ENCODE assay signal across 12 cellular contexts in the genomic region with DNA sequence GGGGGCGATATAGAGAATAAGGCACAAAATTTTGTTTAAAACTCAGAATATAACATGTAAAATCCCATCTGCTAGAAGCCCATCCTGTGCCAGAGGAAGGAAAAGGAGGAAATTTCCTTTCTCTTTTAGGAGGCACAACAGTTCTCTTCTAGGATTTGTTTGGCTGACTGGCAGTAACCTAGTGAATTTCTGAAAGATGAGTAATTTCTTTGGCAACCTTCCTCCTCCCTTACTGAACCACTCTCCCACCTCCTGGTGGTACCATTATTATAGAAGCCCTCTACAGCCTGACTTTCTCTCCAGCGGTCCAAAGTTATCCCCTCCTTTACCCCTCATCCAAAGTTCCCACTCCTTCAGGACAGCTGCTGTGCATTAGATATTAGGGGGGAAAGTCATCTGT. TPM values are rescaled to one million over a fixed set of nuclear protein-coding genes. Genes with fewer than 3 reads are reported as not detected.
DNase-seq lines count a peak whose midpoint lies in the region; ATAC-seq and TF ChIP-seq lines count a peak whose summit lies in the region.
"Had no signal": no experiment of that assay in that cellular context is flagged by ENCODE, and none has a peak within 500 bp of the region (broad histone marks: within the 10 kb centered on the region; RNA-seq: fewer than 3 reads in every experiment).

No MANE protein-coding gene starts in this region.

- H3K9ac ChIP-seq in PC-3 (ENCODE audit: low read length): no peak overlapping the region

- no TSS peak for BruUV-seq in PC-3 (replicated peaks; lab: Mats Ljungman, UMichigan)

- no peak overlapping the region for H3K27ac ChIP-seq in PC-3 (ENCODE audit: low read length)
- H3K27ac ChIP-seq in epithelial cell of prostate: peak overlapping the region; percentile 4
- H3K27ac ChIP-seq in upper lobe of left lung: no peak overlapping the region
- H3K27ac ChIP-seq: SK-N-MC had no signal

- no peak overlapping the region for H2AFZ ChIP-seq in PC-3 (ENCODE audit: low read length)

- no peak overlapping the region for H3K4me2 ChIP-seq in PC-3 (ENCODE audit: low read length)

- H3K79me2 ChIP-seq in PC-3 (ENCODE audit: low read length): no peaks in the 10 kb centered on the region

- no peak overlapping the region for H3K4me3 Mint-ChIP-seq in osteocyte (ENCODE audit: unreplicated experiment)
- H3K4me3 Mint-ChIP-seq: central memory CD8-positive, alpha-beta T cell had no signal

- H3K4me1 ChIP-seq in PC-3 (ENCODE audit: insufficient read depth, low read length) (peaks cover 11% of the 10 kb centered on the region; the same call in 1 of the 2 replicates), upper lobe of left lung (peaks cover 0 to 5% (median 0%) of the 10 kb centered on the region in 4 donors)

- H3K27me3 ChIP-seq in PC-3 (ENCODE audit: low read length) (no peaks in the 10 kb centered on the region), upper lobe of left lung (no peaks in the 10 kb centered on the region)

- TF ChIP-seq CTCF in PC-3 (conservative IDR thresholded peaks at IDR 0.05; ENCODE audit: low read depth, low read length): no peak; the same call in 1 of the 2 replicates
- TF ChIP-seq CTCF in osteocyte (IDR thresholded peaks at IDR 0.05): peak; percentile 30
- TF ChIP-seq CTCF in upper lobe of left lung (IDR thresholded peaks at IDR 0.05): no peak

- no peaks in the 10 kb centered on the region for H3K9me3 Mint-ChIP-seq in osteocyte (ENCODE audit: unreplicated experiment)
- H3K9me3 Mint-ChIP-seq: central memory CD8-positive, alpha-beta T cell had no signal

- H3K36me3 Mint-ChIP-seq in osteocyte (ENCODE audit: unreplicated experiment): peaks cover 2% of the 10 kb centered on the region

- H3F3A ChIP-seq in PC-3 (ENCODE audit: low read length, unreplicated experiment): no peaks in the 10 kb centered on the region

- intact Hi-C loops in PC-3 (cut with micrococcal nuclease): loop anchor here (1.0 to 10.0 kb wide), 2 partner anchors 143 to 307 kb away; a partner anchor contains a TSS

- no peaks in the 10 kb centered on the region for H4K20me1 ChIP-seq in PC-3 (ENCODE audit: low read length)

- ATAC-seq in PC-3: peak; percentile 66
- ATAC-seq in GM19351 (IDR thresholded peaks at IDR 0.05; ENCODE audit: unreplicated experiment): no peak
- no peak for ATAC-seq in upper lobe of left lung (ENCODE audit: low FRiP score in 2 of 2)

- TF ChIP-seq EP300 in upper lobe of left lung (IDR thresholded peaks at IDR 0.05): no peak

- no peak for TF ChIP-seq POLR2A in upper lobe of left lung (IDR thresholded peaks at IDR 0.05)

- POLR2A ChIA-PET in PC-3 (lab: Charles Lee; ENCODE audit: unreplicated experiment): no interaction called here

- peaks cover 20% of the 10 kb centered on the region for H3K4me1 Mint-ChIP-seq in osteocyte (ENCODE audit: unreplicated experiment)
- H3K4me1 Mint-ChIP-seq: central memory CD8-positive, alpha-beta T cell had no signal

- H3K27me3 Mint-ChIP-seq in osteocyte (ENCODE audit: unreplicated experiment): no peaks in the 10 kb centered on the region
- H3K27me3 Mint-ChIP-seq: central memory CD8-positive, alpha-beta T cell had no signal

- no peak overlapping the region for H3K4me3 ChIP-seq in PC-3 (ENCODE audit: low read length)
- H3K4me3 ChIP-seq in upper lobe of left lung: no peak overlapping the region
- H3K4me3 ChIP-seq: SK-N-MC had no signal

- H3K27ac Mint-ChIP-seq in osteocyte (ENCODE audit: unreplicated experiment): no peak overlapping the region

- DNase-seq in EL (peak; percentile 83), PC-3 (peak; percentile 72), epithelial cell of prostate (ENCODE audit: low read depth, low spot score) (no peak), osteocyte (ENCODE audit: extremely low spot score, unreplicated experiment) (no peak), mucosa of gallbladder (ENCODE audit: low spot score) (no peak), NCI-H510A treated with DMSO at 0.1 percent for 48 hours (lab: John Stamatoyannopoulos, UW) (no peak), upper lobe of left lung (no peak)
- DNase-seq: activated CD4-positive, CD25-positive, alpha-beta regulatory T cell; NCI-H1048 had no signal

- CTCF ChIA-PET in PC-3 (lab: Charles Lee): interaction anchor here (0.5 kb wide), 1 partner anchor 54 kb away, joined by 13 read pairs; no protein-coding TSS in a partner anchor

- H3K36me3 ChIP-seq in PC-3 (ENCODE audit: low read depth, low read length): peaks cover 45% of the 10 kb centered on the region
- H3K36me3 ChIP-seq in upper lobe of left lung: peaks cover 0 to 32% (median 3%) of the 10 kb centered on the region in 4 donors

- H3K9me3 ChIP-seq in PC-3 (ENCODE audit: low read length) (no peaks in the 10 kb centered on the region), upper lobe of left lung (no peaks in the 10 kb centered on the region)

- no peaks in the 10 kb centered on the region for H3K9me2 ChIP-seq in PC-3 (replicated peaks; ENCODE audit: low read length)

- 86 to 93% methylated on average over 2 of the region's 2 CpGs for WGBS in upper lobe of left lung, 2 donors

RNA-seq across cellular contexts. Expression of a gene that starts 18.3 kb away (rescaled TPM):
- 26.5 and 29.1 TPM in 2 replicates for total RNA-seq in PC-3 (2014; rRNA removed)
- total RNA-seq in osteocyte: 31.2 and 31.7 TPM in 2 replicates
- total RNA-seq in mucosa of gallbladder: 42.8 TPM
- total RNA-seq in upper lobe of left lung: 10 to 100 TPM; 21.5 to 65.7 (median 27.0) TPM

Comparison
In these comparisons a context has a peak if more than half of its experiments do, and no peak if none do; other contexts are left out.
1. DNase-seq: peak in EL (single experiment) and PC-3 (single experiment); none in epithelial cell of prostate (single experiment), osteocyte (single experiment), mucosa of gallbladder (single experiment), NCI-H510A treated with DMSO at 0.1 percent for 48 hours (single experiment) and upper lobe of left lung (0 of 2).